In the genomic region with DNA sequence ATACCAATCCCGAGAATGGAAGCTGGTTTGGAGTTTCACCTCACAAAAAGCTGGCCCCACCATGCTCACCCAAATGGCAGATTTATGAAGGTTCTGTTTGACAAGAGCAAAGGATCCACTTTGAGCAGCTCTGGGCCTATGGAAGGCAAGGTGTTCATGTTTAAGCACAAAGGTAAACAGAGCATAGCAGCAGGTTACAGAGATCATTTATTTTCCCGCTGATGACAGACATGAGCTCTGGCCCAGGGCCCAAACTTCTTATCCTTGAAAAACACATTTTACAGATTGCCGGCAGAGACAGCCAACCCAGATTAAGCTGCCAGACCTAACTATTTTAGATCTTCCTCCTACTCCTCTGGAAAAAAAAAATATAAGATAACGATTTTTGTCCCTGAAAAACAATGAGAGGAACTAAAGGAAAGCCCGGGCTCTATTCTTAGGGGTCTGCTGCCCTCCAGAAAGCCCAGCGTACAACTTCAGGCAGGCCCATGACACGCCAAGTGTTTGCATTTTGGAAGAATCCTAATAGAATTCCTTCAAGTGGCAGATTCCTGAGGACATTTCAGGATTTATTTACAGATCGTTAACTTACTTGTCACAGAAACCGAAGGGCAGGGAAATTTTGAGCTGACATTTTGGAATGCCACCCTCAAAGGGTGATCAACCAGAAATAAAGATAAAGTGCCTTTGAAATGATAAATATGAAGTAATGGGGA, we compare ENCODE assay signal across 8 cellular contexts. TPM values are rescaled to one million over a fixed set of nuclear protein-coding genes. Genes with fewer than 3 reads are reported as not detected.
DNase-seq lines count a peak whose midpoint lies in the region; ATAC-seq, FAIRE-seq and TF ChIP-seq lines count a peak whose summit lies in the region.

No MANE protein-coding gene starts in this region.

- H3K36me3 ChIP-seq in MM.1S (replicated peaks; ENCODE audit: insufficient read depth, low read length) (no peaks in the 10 kb centered on the region), WERI-Rb-1 (no peaks in the 10 kb centered on the region)

- peak overlapping the region; percentile 42; the same call in 1 of the 2 replicates for H2AFZ ChIP-seq in MM.1S (ENCODE audit: low read length)

- ATAC-seq in left lobe of liver = peak; percentile 47

- H4K20me1 ChIP-seq in MM.1S (ENCODE audit: insufficient read depth, low read length) = no peaks in the 10 kb centered on the region

- FAIRE-seq in GM19239 (lab: Jason Lieb, UNC) = peak; percentile 48
- FAIRE-seq in H54 (lab: Jason Lieb, UNC) = no peak
- no peak for FAIRE-seq in frontal cortex (lab: Jason Lieb, UNC)

- TF ChIP-seq CTCF in MM.1S (IDR thresholded peaks at IDR 0.05; ENCODE audit: low read length) (no peak), WERI-Rb-1 (IDR thresholded peaks at IDR 0.05; ENCODE audit: low read depth, low read length) (no peak)

- peaks cover 13% of the 10 kb centered on the region for H3F3A ChIP-seq in MM.1S (ENCODE audit: insufficient read depth, low read length)

- H3K9me2 ChIP-seq in MM.1S (replicated peaks; ENCODE audit: insufficient read depth, low read length) = no peaks in the 10 kb centered on the region

- H3K9me3 ChIP-seq in MM.1S (replicated peaks; ENCODE audit: insufficient read depth, low read length) (no peaks in the 10 kb centered on the region), WERI-Rb-1 (ENCODE audit: severe bottlenecking) (no peaks in the 10 kb centered on the region)

- H3K9ac ChIP-seq in MM.1S (ENCODE audit: low read length) = peak overlapping the region; percentile 26; the same call in 1 of the 2 replicates

- H3K27ac ChIP-seq in MM.1S (ENCODE audit: low read length) (peak overlapping the region; percentile 90), WERI-Rb-1 (peak overlapping the region; percentile 33)

- H3K4me1 ChIP-seq in MM.1S (ENCODE audit: low read length) = peaks cover 18% of the 10 kb centered on the region

- TF ChIP-seq POLR2A in H54 (IDR thresholded peaks at IDR 0.05; ENCODE audit: low read depth, low read length) = no peak

- DNase-seq in GM19239 (ENCODE audit: insufficient read length, low spot score) (no peak), MM.1S (no peak), WERI-Rb-1 (no peak), left lobe of liver (ENCODE audit: low spot score) (no peak), H54 (ENCODE audit: insufficient read length, low spot score) (no peak), globus pallidus (ENCODE audit: low spot score) (no peak), frontal cortex (ENCODE audit: low spot score in 2 of 2) (no peak)
- DNase-seq in stimulated activated CD4-positive, alpha-beta T cell treated with anti-CD3 and anti-CD28 coated beads, Interleukin-2, amount 100 ng/mL, for 24 hours = no peak

- H3K4me3 ChIP-seq in MM.1S (ENCODE audit: low read length) (no peak overlapping the region; the same call in 1 of the 2 replicates), WERI-Rb-1 (ENCODE audit: low read depth, low read length) (no peak overlapping the region)

- peak overlapping the region; percentile 91 for H3K4me2 ChIP-seq in MM.1S (ENCODE audit: low read depth, low read length)

- H3K27me3 ChIP-seq in MM.1S (replicated peaks; ENCODE audit: insufficient read depth, low read length) (no peaks in the 10 kb centered on the region), WERI-Rb-1 (ENCODE audit: insufficient read depth, low read depth, severe bottlenecking) (no peaks in the 10 kb centered on the region)

- H3K79me2 ChIP-seq in MM.1S (ENCODE audit: low read length) = no peaks in the 10 kb centered on the region

RNA-seq across cellular contexts. Expression of gene SYPL1, which starts 40.0 kb away (rescaled TPM):
- total RNA-seq in left lobe of liver (22.7 TPM), frontal cortex (37.5 TPM)
